9 cellular contexts compared by ENCODE assay signal in the genomic region with DNA sequence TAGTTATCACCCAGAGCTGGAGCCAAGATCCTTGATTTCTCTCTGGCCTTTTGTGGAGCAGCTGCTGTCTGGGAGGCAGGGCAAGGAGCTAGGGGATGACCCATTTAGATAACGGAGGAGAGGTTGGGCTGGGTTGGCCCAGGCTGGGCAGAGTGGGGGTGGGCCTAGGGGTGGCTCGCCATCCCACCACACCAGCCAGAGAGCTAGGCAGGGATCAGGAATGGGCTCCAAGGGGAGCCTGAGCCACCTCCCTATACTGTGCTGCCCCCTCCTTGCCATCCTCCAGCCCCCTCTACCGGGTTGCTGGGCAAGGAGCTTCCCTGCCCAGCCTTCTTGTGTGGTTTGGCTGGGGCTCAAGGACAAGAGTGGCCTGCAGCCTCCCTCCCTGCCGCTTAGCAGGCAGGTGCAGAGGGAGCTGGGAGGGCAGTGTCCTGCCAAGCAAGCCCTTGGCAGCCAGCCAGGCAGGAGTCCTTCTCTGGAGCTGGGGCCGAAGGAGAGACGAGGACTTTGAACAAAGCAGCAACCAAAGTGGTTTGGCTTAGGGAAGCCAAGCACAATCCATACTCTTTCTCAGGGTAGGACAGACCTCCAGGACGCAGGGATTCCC. TPM values are rescaled to one million over a fixed set of nuclear protein-coding genes. Genes with fewer than 3 reads are reported as not detected.
DNase-seq lines count a peak whose midpoint lies in the region; ATAC-seq and TF ChIP-seq lines count a peak whose summit lies in the region.
"Had no signal": no experiment of that assay in that cellular context is flagged by ENCODE, and none has a peak within 500 bp of the region (broad histone marks: within the 10 kb centered on the region; RNA-seq: fewer than 3 reads in every experiment).

No MANE protein-coding gene starts in this region.

- H4K20me1 ChIP-seq in mammary epithelial cell (ENCODE audit: insufficient read depth, low read length), result no peaks in the 10 kb centered on the region

- H3K4me2 ChIP-seq in mammary epithelial cell (ENCODE audit: insufficient read depth, low read depth, low read length), result peak overlapping the region; percentile 69

- in situ Hi-C loops in mammary epithelial cell (cut with MboI; ENCODE audit: low sequenced_read_pairs in 2 of 2), result no loop called here

- DNase-seq in EL, result peak; percentile 27
- DNase-seq in NCI-H2227 (lab: John Stamatoyannopoulos, UW; ENCODE audit: unreplicated experiment), result peak; percentile 91
- DNase-seq in mammary epithelial cell, result peak; percentile 68
- DNase-seq in OCI-M1 (lab: John Stamatoyannopoulos, UW), result no peak
- DNase-seq in foreskin melanocyte, result no peak

- peak overlapping the region in 2 of 3 experiments; percentile 2 to 5 for H3K4me3 ChIP-seq in mammary epithelial cell (replicated peaks in 1 of 3; ENCODE audit: insufficient read depth in 1 of 3, low read depth in 2 of 3, low read length in 3 of 3)
- H3K4me3 ChIP-seq in mesodermal cell (ENCODE audit: extremely low read depth, insufficient read depth, low read length, poor library complexity, severe bottlenecking), result peak overlapping the region; percentile 5

- CTCF ChIA-PET in mammary epithelial cell (lab: Charles Lee; ENCODE audit: low non-redundant PET), result interaction anchor here (1.1 to 1.2 kb wide), 2 partner anchors 44 to 45 kb away, joined by 4 to 5 read pairs; no protein-coding TSS in a partner anchor

- H3K27ac ChIP-seq in mammary epithelial cell (ENCODE audit: insufficient read depth, low read depth, low read length) (peak overlapping the region; percentile 48), mesodermal cell (ENCODE audit: low read depth, low read length, severe bottlenecking) (peak overlapping the region; percentile 36)
- H3K27ac ChIP-seq: HL-60 had no signal

- no peaks in the 10 kb centered on the region for H3K27me3 ChIP-seq in mammary epithelial cell (ENCODE audit: insufficient read depth, low read length)

- peak overlapping the region; percentile 29 for H3K9ac ChIP-seq in mammary epithelial cell (ENCODE audit: insufficient read depth, low read length)

- H3K4me1 ChIP-seq in mammary epithelial cell (ENCODE audit: insufficient read depth, low read length) (peaks cover 47% of the 10 kb centered on the region), mesodermal cell (ENCODE audit: control insufficient read depth, insufficient read depth, low read length, poor library complexity, severe bottlenecking) (peaks cover 65% of the 10 kb centered on the region)

- TF ChIP-seq CTCF in mammary epithelial cell (conservative IDR thresholded peaks at IDR 0.05 in 1 of 2, IDR thresholded peaks at IDR 0.05 in 1 of 2; ENCODE audit: extremely low read depth in 1 of 2, insufficient read depth in 1 of 2, low read depth in 1 of 2, low read length in 2 of 2), result peak in 1 of 2 donors; percentile 1

- H3K9me3 ChIP-seq in mammary epithelial cell (replicated peaks; ENCODE audit: insufficient read depth, low read length) (no peaks in the 10 kb centered on the region), mesodermal cell (ENCODE audit: control insufficient read depth, low read length) (no peaks in the 10 kb centered on the region)

- H3K36me3 ChIP-seq in mammary epithelial cell (ENCODE audit: insufficient read depth, low read length) (no peaks in the 10 kb centered on the region), mesodermal cell (ENCODE audit: control insufficient read depth, insufficient read depth, low read length) (peaks cover 35% of the 10 kb centered on the region)

- intact Hi-C loops in mammary epithelial cell (cut with micrococcal nuclease), result loop anchor here (1.0 kb wide), 1 partner anchor 19 kb away; no protein-coding TSS in a partner anchor

- H3K79me2 ChIP-seq in mammary epithelial cell (ENCODE audit: insufficient read depth, low read length), result peaks cover 85% of the 10 kb centered on the region

- 5% methylated on average over 5 of the region's 7 CpGs for WGBS in mammary epithelial cell (ENCODE audit: low coverage, missing lambda C conversion rate)
- 56 to 79% methylated on average over 5 to 7 of the region's 7 CpGs for WGBS in mesodermal cell (ENCODE audit: insufficient coverage in 2 of 2), 2 experiments

- no TSS peak for BruUV-seq in mammary epithelial cell (replicated peaks; lab: Mats Ljungman, UMichigan)

- ATAC-seq in GM18519 (IDR thresholded peaks at IDR 0.05; ENCODE audit: low FRiP score, unreplicated experiment) (no peak), HG02840 (IDR thresholded peaks at IDR 0.05; ENCODE audit: low FRiP score, unreplicated experiment) (no peak)

- dilution Hi-C loops in mammary epithelial cell (cut with HindIII; ENCODE audit: low sequenced_read_pairs), result no loop called here

- H2AFZ ChIP-seq in mammary epithelial cell (ENCODE audit: low read depth, low read length), result no peak overlapping the region

RNA-seq across cellular contexts. Expression of a gene that starts 4.1 kb away (rescaled TPM):
- 10 to 100 TPM; 11.8 TPM for total RNA-seq in mammary epithelial cell
- polyA plus RNA-seq in mammary epithelial cell, result 3.1 TPM
- polyA minus RNA-seq in mammary epithelial cell, result 3.3 TPM
- 10.4 TPM for polyA plus RNA-seq in mesodermal cell (2013, experiment 1 of 2)
- polyA plus RNA-seq in mesodermal cell (2013, experiment 2 of 2), result 8.3 TPM

RNA-seq across cellular contexts. Expression of a gene that starts 39.3 kb away (rescaled TPM):
- total RNA-seq in mammary epithelial cell, result not detected
- not detected for polyA plus RNA-seq in mammary epithelial cell
- polyA minus RNA-seq in mammary epithelial cell, result not detected
- polyA plus RNA-seq in mesodermal cell (2013, experiment 1 of 2), result 5.5 TPM
- polyA plus RNA-seq in mesodermal cell (2013, experiment 2 of 2), result 2.7 TPM

Comparison
In these comparisons a context has a peak if more than half of its experiments do, and no peak if none do; other contexts are left out.
1. DNase-seq: peak in EL (single experiment), NCI-H2227 (single experiment) and mammary epithelial cell (single experiment); none in OCI-M1 (single experiment) and foreskin melanocyte (single experiment).